1 cellular context compared by ENCODE assay signal in genomic region chr7:6481445-6481844, GRCh38.
TF ChIP-seq lines count a peak whose summit lies in the region.

No MANE protein-coding gene starts in this region.

TF ChIP-seq in GM23338, 12 proteins besides CTCF, POLR2A, EP300 and RAD21 (continued from another document):
- no peak for TF ChIP-seq ETS1 (IDR thresholded peaks at IDR 0.05)
- no peak for TF ChIP-seq JUNB (IDR thresholded peaks at IDR 0.05; ENCODE audit: unreplicated experiment)
- no peak for TF ChIP-seq ZNF114 (CRISPR knock-in tag; IDR thresholded peaks at IDR 0.05)
- TF ChIP-seq REST (IDR thresholded peaks at IDR 0.05; ENCODE audit: unreplicated experiment) = no peak
